ENCODE assay signal across 32 cellular contexts in the genomic region with DNA sequence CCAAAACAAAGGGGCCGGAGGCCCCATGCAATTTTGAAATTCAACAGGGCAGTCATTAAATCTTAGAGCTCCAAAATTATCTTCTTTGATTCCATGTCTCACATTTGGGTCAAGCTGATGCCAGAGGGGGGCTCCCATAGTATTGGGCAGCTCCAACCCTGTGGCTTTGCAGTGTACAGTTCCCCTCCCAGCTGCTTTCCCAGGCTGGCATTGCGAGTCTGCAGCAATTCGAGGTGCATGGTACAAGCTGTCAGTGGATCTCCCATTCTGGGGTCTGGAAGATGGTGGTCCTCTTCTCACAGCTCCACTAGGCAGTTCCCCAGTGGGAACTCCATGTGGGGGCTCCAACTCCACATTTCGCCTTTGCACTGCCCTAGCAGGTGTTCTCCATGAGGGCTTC.
"Had no signal": no experiment of that assay in that cellular context is flagged by ENCODE, and none has a peak within 500 bp of the region (broad histone marks: within the 10 kb centered on the region; RNA-seq: fewer than 3 reads in every experiment).

No MANE protein-coding gene starts in this region.

- H3K4me1 Mint-ChIP-seq: naive thymus-derived CD8-positive, alpha-beta T cell; nephron progenitor cell; stimulated activated memory B cell treated with anti-CD40 and anti-IgM and Interleukin-4, amounts not matched to agents 10 μg/mL and 1 μg/mL and 100 μg/mL, for 72 hours had no signal

- H3K9me3 Mint-ChIP-seq: natural killer cell treated with Interleukin-12 subunit alpha and Interleukin-12 subunit beta and Interleukin-15 and Interleukin-18, amount 100 ng/mL, for 72 hours had no signal

- H3K9me3 ChIP-seq: neutrophil, psoas muscle, thoracic aorta, thyroid gland, tibial nerve, upper lobe of left lung, vagina had no signal

- H3K27me3 ChIP-seq: neutrophil, spleen, stomach, thyroid gland, tibial nerve, upper lobe of left lung, vagina had no signal

- H3K27ac ChIP-seq: neutrophil, parathyroid adenoma, psoas muscle, skin epidermis, spleen, stomach, thoracic aorta, thyroid gland, tibial nerve, upper lobe of left lung, vagina had no signal

- FAIRE-seq: urothelium cell line had no signal

- DNase-seq: naive B cell; naive thymus-derived CD8-positive, alpha-beta T cell; nephron progenitor cell; nucleus accumbens; posterior cingulate gyrus; psoas muscle; spleen; stimulated activated CD4-positive, alpha-beta T cell treated with anti-CD3 and anti-CD28 coated beads, Interleukin-12 subunit alpha, Interleukin-12 subunit beta, amount 100 ng/mL, for 4 hours; stimulated activated CD4-positive, alpha-beta T cell treated with anti-CD3 and anti-CD28 coated beads, Interleukin-1b, Interleukin-23, amount 100 ng/mL, for 48 hours; stimulated activated CD4-positive, alpha-beta T cell treated with anti-CD3 and anti-CD28 coated beads, Interleukin-4, amount 100 ng/mL, for 1 hour; stimulated activated CD4-positive, alpha-beta T cell treated with anti-CD3 and anti-CD28 coated beads, Interleukin-4, amount 100 ng/mL, for 4 hours; stimulated activated CD8-positive, alpha-beta memory T cell treated with anti-CD3 and anti-CD28 coated beads, Interleukin-4, amount 100 ng/mL, for 48 hours; stimulated activated naive CD4-positive, alpha-beta T cell treated with Interleukin-2 at 50 U/mL for 16 hours; stomach; thyroid gland; trophoblast cell; upper lobe of left lung had no signal

- H3K4me1 ChIP-seq: parathyroid adenoma, psoas muscle, spleen, stomach, thyroid gland, upper lobe of left lung, vagina had no signal

- ATAC-seq: naive thymus-derived CD8-positive, alpha-beta T cell; natural killer cell treated with Interleukin-12 subunit alpha and Interleukin-12 subunit beta and Interleukin-15 and Interleukin-18, amount 100 ng/mL, for 72 hours; psoas muscle; right cardiac atrium; sciatic nerve; stimulated activated memory B cell treated with anti-CD40 and anti-IgM and Interleukin-4, amounts not matched to agents 10 μg/mL and 1 μg/mL and 100 μg/mL, for 72 hours had no signal

- H3K4me3 ChIP-seq: psoas muscle, skin epidermis, smooth muscle cell, spleen, stomach, thoracic aorta, thyroid gland, tibial nerve, upper lobe of left lung, vagina had no signal

- H3K9ac ChIP-seq: parathyroid adenoma had no signal

- H3K4me2 ChIP-seq: smooth muscle cell had no signal

- H3K36me3 ChIP-seq: neutrophil, spleen, stomach, thoracic aorta, thyroid gland, tibial nerve, upper lobe of left lung, vagina had no signal

- H3K27me3 Mint-ChIP-seq: progenitor cell of endocrine pancreas; stimulated activated memory B cell treated with anti-CD40 and anti-IgM and Interleukin-4, amounts not matched to agents 10 μg/mL and 1 μg/mL and 100 μg/mL, for 72 hours had no signal

- H3K27ac Mint-ChIP-seq: naive thymus-derived CD8-positive, alpha-beta T cell; natural killer cell treated with Interleukin-12 subunit alpha and Interleukin-12 subunit beta and Interleukin-15 and Interleukin-18, amount 100 ng/mL, for 72 hours; nephron progenitor cell; progenitor cell of endocrine pancreas; stimulated activated memory B cell treated with anti-CD40 and anti-IgM and Interleukin-4, amounts not matched to agents 10 μg/mL and 1 μg/mL and 100 μg/mL, for 72 hours; stimulated activated naive CD8-positive, alpha-beta T cell treated with anti-CD3 and anti-CD28 coated beads, Interleukin-15, Interleukin-2, amounts not matched to agents 100 ng/mL and 50 ng/mL, for 24 hours had no signal

- H3K4me3 Mint-ChIP-seq: naive B cell; naive thymus-derived CD8-positive, alpha-beta T cell; natural killer cell treated with Interleukin-12 subunit alpha and Interleukin-12 subunit beta and Interleukin-15 and Interleukin-18, amount 100 ng/mL, for 72 hours; nephron progenitor cell; neural crest cell; stimulated activated memory B cell treated with anti-CD40 and anti-IgM and Interleukin-4, amounts not matched to agents 10 μg/mL and 1 μg/mL and 100 μg/mL, for 72 hours; stimulated activated naive CD8-positive, alpha-beta T cell treated with anti-CD3 and anti-CD28 coated beads, Interleukin-15, Interleukin-2, amounts not matched to agents 100 ng/mL and 50 ng/mL, for 24 hours had no signal

- H2AFZ ChIP-seq: parathyroid adenoma had no signal

- H3K79me2 ChIP-seq: parathyroid adenoma had no signal
